ENCODE assay signal across 1 cellular context in the genomic region with DNA sequence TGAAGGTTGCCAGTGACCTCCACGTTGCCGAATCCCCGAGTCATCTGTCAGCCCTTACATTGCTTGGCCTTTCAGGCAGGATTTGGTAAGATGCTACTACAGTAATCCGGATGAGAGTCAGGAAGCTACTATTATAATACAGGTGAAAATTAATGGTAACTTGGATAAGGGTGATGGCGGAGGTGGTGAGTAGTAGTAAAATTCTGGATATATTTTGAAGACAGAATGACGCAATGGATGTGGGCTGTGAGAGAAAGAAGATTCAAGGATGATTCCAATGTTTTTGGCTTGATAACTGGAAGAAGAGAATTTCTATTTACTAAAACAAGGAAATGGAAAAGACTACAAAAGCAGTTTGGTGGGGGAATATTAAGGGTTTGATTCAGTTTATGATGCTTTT.
TF ChIP-seq lines count a peak whose summit lies in the region.

No MANE protein-coding gene starts in this region.

TF ChIP-seq in K562, 482 proteins besides CTCF, POLR2A, EP300 and RAD21:
- TF ChIP-seq DDX20 (tag; IDR thresholded peaks at IDR 0.05; ENCODE audit: low read depth) (no peak), CEBPB (tag; IDR thresholded peaks at IDR 0.05) (peak; percentile 51), PPARD (CRISPR knock-in tag; IDR thresholded peaks at IDR 0.05) (no peak), KLF1 (tag; IDR thresholded peaks at IDR 0.05) (no peak)
- TF ChIP-seq, protein P1, sequence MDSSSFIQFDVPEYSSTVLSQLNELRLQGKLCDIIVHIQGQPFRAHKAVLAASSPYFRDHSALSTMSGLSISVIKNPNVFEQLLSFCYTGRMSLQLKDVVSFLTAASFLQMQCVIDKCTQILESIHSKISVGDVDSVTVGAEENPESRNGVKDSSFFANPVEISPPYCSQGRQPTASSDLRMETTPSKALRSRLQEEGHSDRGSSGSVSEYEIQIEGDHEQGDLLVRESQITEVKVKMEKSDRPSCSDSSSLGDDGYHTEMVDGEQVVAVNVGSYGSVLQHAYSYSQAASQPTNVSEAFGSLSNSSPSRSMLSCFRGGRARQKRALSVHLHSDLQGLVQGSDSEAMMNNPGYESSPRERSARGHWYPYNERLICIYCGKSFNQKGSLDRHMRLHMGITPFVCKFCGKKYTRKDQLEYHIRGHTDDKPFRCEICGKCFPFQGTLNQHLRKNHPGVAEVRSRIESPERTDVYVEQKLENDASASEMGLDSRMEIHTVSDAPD (CRISPR knock-in tag; IDR thresholded peaks at IDR 0.05): no peak
- TF ChIP-seq, protein P2, sequence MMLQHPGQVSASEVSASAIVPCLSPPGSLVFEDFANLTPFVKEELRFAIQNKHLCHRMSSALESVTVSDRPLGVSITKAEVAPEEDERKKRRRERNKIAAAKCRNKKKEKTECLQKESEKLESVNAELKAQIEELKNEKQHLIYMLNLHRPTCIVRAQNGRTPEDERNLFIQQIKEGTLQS (IDR thresholded peaks at IDR 0.05): peak; percentile 42; the same call in 1 of the 2 replicates
- TF ChIP-seq, protein P2 (CRISPR knock-in tag; conservative IDR thresholded peaks at IDR 0.05): no peak
TF ChIP-seq in K562: peak in this region for 2.
